Comparison of ENCODE assay signal across 8 cellular contexts in the genomic region with DNA sequence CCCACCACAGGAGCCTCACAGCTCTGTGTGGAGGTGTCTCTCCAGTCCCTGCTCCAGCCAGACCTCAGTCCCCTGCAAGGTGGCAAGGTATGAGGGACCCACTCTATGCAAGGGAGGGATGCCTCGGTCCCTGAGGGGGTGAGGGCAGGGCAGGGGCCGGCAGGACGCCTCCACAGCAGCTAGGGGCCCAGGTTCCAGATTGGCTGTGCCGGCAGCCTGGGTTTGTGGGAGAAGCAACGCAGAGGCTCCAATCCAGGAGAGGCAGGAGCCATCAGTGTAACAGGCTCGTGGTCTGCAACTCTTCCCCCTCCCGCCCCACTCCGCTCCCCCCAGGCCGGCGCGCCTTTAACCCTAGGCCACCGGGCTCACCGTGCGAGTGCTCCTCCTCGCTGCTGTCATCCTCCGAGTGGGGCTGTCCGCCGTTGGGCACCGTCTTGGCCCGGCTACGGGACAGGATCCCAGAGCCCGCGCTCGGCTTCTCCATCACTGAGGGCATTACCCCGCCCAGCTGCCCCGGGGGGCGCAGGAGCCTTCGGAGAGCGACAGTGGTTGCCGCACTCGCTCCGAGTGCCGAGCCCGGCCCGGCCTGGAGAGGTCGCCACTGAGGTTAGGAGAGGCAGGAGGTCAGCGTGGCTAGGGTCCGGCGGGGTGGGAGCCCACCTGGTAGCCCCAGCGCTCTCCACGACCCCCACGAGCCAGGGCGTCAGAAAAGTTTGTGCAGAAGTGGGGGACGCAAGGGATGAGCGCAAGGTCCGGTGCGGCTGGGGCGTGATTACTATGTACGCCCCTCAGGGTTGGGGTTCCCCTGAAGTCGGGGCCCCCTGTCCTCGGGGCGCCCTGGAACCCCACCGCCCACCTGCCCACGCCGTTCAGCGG. TPM values are rescaled to one million over a fixed set of nuclear protein-coding genes. Genes with fewer than 3 reads are reported as not detected.
DNase-seq lines count a peak whose midpoint lies in the region; ATAC-seq and TF ChIP-seq lines count a peak whose summit lies in the region.

No MANE protein-coding gene starts in this region.

- peak overlapping the region; percentile 55 to 64 for H3K4me3 ChIP-seq in foreskin fibroblast (ENCODE audit: low read depth in 1 of 2, low read length in 2 of 2)

- H3K4me1 Mint-ChIP-seq in activated T-cell treated with anti-CD3 and anti-CD28 coated beads, Interleukin-2, amount 50 U/mL, for 24 hours (ENCODE audit: low read depth): peaks cover 16% of the 10 kb centered on the region
- peaks cover 12% of the 10 kb centered on the region for H3K4me1 Mint-ChIP-seq in progenitor cell of endocrine pancreas (ENCODE audit: low read depth)

- peak; percentile 57 for TF ChIP-seq CTCF in foreskin fibroblast (IDR thresholded peaks at IDR 0.05; ENCODE audit: low read depth, low read length)
- peak; percentile 73 for TF ChIP-seq CTCF in progenitor cell of endocrine pancreas (IDR thresholded peaks at IDR 0.05; ENCODE audit: unreplicated experiment)

- H3K27me3 Mint-ChIP-seq in activated T-cell treated with anti-CD3 and anti-CD28 coated beads, Interleukin-2, amount 50 U/mL, for 24 hours: peaks cover 3% of the 10 kb centered on the region
- no peaks in the 10 kb centered on the region for H3K27me3 Mint-ChIP-seq in progenitor cell of endocrine pancreas

- peaks cover 2% of the 10 kb centered on the region for H3K36me3 Mint-ChIP-seq in activated T-cell treated with anti-CD3 and anti-CD28 coated beads, Interleukin-2, amount 50 U/mL, for 24 hours (ENCODE audit: low read depth)
- H3K36me3 Mint-ChIP-seq in progenitor cell of endocrine pancreas (ENCODE audit: insufficient read depth): peaks cover 2% of the 10 kb centered on the region

- peak; percentile 40 for DNase-seq in activated T-cell treated with anti-CD3 and anti-CD28 coated beads for 48 hours (ENCODE audit: low read depth)
- DNase-seq in activated T-cell treated with anti-CD3 and anti-CD28 coated beads for 4 hours: no peak
- DNase-seq in NCI-H146 treated with DMSO at 0.1 percent for 48 hours (lab: John Stamatoyannopoulos, UW; ENCODE audit: unreplicated experiment): peak; percentile 31
- DNase-seq in activated T-cell treated with anti-CD3 and anti-CD28 coated beads, Interleukin-2, amount 50 U/mL, for 24 hours: peak; percentile 66
- peak in 1 of 2 donors; percentile 77 for DNase-seq in foreskin fibroblast
- DNase-seq in progenitor cell of endocrine pancreas (ENCODE audit: low spot score, unreplicated experiment): peak; percentile 76
- no peak for DNase-seq in GM19240 (ENCODE audit: insufficient read length, low spot score)

- H3K27ac Mint-ChIP-seq in activated T-cell treated with anti-CD3 and anti-CD28 coated beads, Interleukin-2, amount 50 U/mL, for 24 hours: peak overlapping the region; percentile 50
- H3K27ac Mint-ChIP-seq in progenitor cell of endocrine pancreas: peak overlapping the region; percentile 93

- no peak for ATAC-seq in GM18867 (IDR thresholded peaks at IDR 0.05; ENCODE audit: unreplicated experiment)

- peak overlapping the region; percentile 76 for H3K4me3 Mint-ChIP-seq in activated T-cell treated with anti-CD3 and anti-CD28 coated beads, Interleukin-2, amount 50 U/mL, for 24 hours
- peak overlapping the region; percentile 85 for H3K4me3 Mint-ChIP-seq in progenitor cell of endocrine pancreas (ENCODE audit: low read depth)

- no peaks in the 10 kb centered on the region for H3K9me3 Mint-ChIP-seq in activated T-cell treated with anti-CD3 and anti-CD28 coated beads, Interleukin-2, amount 50 U/mL, for 24 hours
- no peaks in the 10 kb centered on the region for H3K9me3 Mint-ChIP-seq in progenitor cell of endocrine pancreas (ENCODE audit: low read depth)

RNA-seq across cellular contexts. Expression of gene RCOR2, which starts 0.8 kb away (rescaled TPM):
- total RNA-seq in progenitor cell of endocrine pancreas: 39.4 and 39.7 TPM in 2 replicates

RNA-seq across cellular contexts. Expression of gene NAA40, which starts 22.6 kb away (rescaled TPM):
- total RNA-seq in progenitor cell of endocrine pancreas: 60.6 and 62.3 TPM in 2 replicates

RNA-seq across cellular contexts. Expression of gene COX8A, which starts 58.2 kb away (rescaled TPM):
- total RNA-seq in progenitor cell of endocrine pancreas: 205 and 221 TPM in 2 replicates

Comparison
In these comparisons a context has a peak if more than half of its experiments do, and no peak if none do; other contexts are left out.
1. DNase-seq: peak in activated T-cell treated with anti-CD3 and anti-CD28 coated beads for 48 hours (single experiment), NCI-H146 treated with DMSO at 0.1 percent for 48 hours (single experiment), activated T-cell treated with anti-CD3 and anti-CD28 coated beads, Interleukin-2, amount 50 U/mL, for 24 hours (single experiment) and progenitor cell of endocrine pancreas (single experiment); none in activated T-cell treated with anti-CD3 and anti-CD28 coated beads for 4 hours (single experiment) and GM19240 (single experiment).